In the genomic region with DNA sequence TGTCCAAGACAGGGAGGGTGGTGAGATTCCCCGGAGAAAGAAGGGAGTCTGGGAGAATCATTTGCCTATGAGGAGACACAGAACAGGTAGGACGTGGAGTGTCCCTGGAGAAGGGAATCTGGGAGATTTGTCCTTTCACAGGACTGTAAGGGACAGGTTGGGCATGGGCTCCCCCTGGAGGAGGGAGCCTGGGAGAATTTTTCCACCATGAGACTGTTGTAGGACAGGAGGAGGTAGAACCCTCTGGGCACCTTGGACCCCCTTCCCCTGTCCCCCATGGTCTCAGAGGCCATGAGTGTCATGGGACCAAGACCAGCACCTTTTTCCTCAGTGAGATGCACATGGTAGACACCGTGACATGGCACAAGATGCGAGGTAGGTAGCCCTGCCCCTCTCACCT, we compare ENCODE assay signal across 11 cellular contexts. TPM values are rescaled to one million over a fixed set of nuclear protein-coding genes. Genes with fewer than 3 reads are reported as not detected.
A peak's percentile ranks its signal among the peaks of the same experiment; 100 is the strongest.
DNase-seq lines count a peak whose midpoint lies in the region; ATAC-seq and TF ChIP-seq lines count a peak whose summit lies in the region.
"Had no signal": no experiment of that assay in that cellular context is flagged by ENCODE, and none has a peak within 500 bp of the region (broad histone marks: within the 10 kb centered on the region; RNA-seq: fewer than 3 reads in every experiment).

No MANE protein-coding gene starts in this region.

- no peaks in the 10 kb centered on the region for H4K20me1 ChIP-seq in hepatocyte (ENCODE audit: insufficient read depth, poor library complexity, severe bottlenecking)

- no peaks in the 10 kb centered on the region for H3K79me2 ChIP-seq in hepatocyte

- no peaks in the 10 kb centered on the region for H3K9me3 ChIP-seq in hepatocyte (ENCODE audit: low read depth)
- H3K9me3 ChIP-seq in ovary = no peaks in the 10 kb centered on the region

- no peak overlapping the region for H3K27ac ChIP-seq in hepatocyte
- no peak overlapping the region for H3K27ac ChIP-seq in ovary

- ATAC-seq in HG03460 (IDR thresholded peaks at IDR 0.05; ENCODE audit: unreplicated experiment) = no peak

- DNase-seq in AG09319 (ENCODE audit: extremely low read depth, low read depth) = no peak
- DNase-seq in SW480 (ENCODE audit: low spot score) = peak; percentile 27
- DNase-seq in hepatocyte (ENCODE audit: low spot score) = no peak
- no peak for DNase-seq in NCI-H2107 treated with DMSO at 0.1 percent for 48 hours (lab: John Stamatoyannopoulos, UW; ENCODE audit: unreplicated experiment)
- no peak for DNase-seq in activated naive CD4-positive, alpha-beta T cell (lab: John Stamatoyannopoulos, UW)
- no peak for DNase-seq in ovary
- DNase-seq: activated naive CD4-positive, alpha-beta T cell treated with anti-CD3 and anti-CD28 coated beads, Interleukin-2, amount 10 ng/mL, durations not matched to agents 7 days and 5 days; hypothalamus; NCI-H146 had no signal

- H3K9me2 ChIP-seq in hepatocyte (replicated peaks; ENCODE audit: insufficient read depth) = no peaks in the 10 kb centered on the region

- TF ChIP-seq CTCF in AG09319 (IDR thresholded peaks at IDR 0.05; ENCODE audit: low read depth, low read length) (peak; percentile 48), GM12873 (IDR thresholded peaks at IDR 0.05; ENCODE audit: insufficient read depth, low read depth, low read length, missing control alignments) (peak; percentile 28), hepatocyte (IDR thresholded peaks at IDR 0.05; ENCODE audit: poor library complexity) (peak; percentile 34), ovary (IDR thresholded peaks at IDR 0.05) (no peak)

- intact Hi-C loops in ovary (cut with DNase I) = no loop called here

- no peaks in the 10 kb centered on the region for H3K36me3 ChIP-seq in hepatocyte (replicated peaks; ENCODE audit: insufficient read depth, low read depth)
- no peaks in the 10 kb centered on the region for H3K36me3 ChIP-seq in ovary

- H2AFZ ChIP-seq in hepatocyte = no peak overlapping the region

- no peak for TF ChIP-seq POLR2A in ovary (IDR thresholded peaks at IDR 0.05)

- H3K4me3 ChIP-seq in hepatocyte (no peak overlapping the region), ovary (no peak overlapping the region)

- TF ChIP-seq EP300 in ovary (IDR thresholded peaks at IDR 0.05) = no peak

- no peaks in the 10 kb centered on the region for H3K4me1 ChIP-seq in hepatocyte (ENCODE audit: insufficient read depth)
- no peaks in the 10 kb centered on the region for H3K4me1 ChIP-seq in ovary (ENCODE audit: insufficient read depth)

- H3K4me2 ChIP-seq in hepatocyte = no peak overlapping the region

- no peaks in the 10 kb centered on the region for H3K27me3 ChIP-seq in hepatocyte
- no peaks in the 10 kb centered on the region for H3K27me3 ChIP-seq in ovary

- WGBS in hepatocyte (ENCODE audit: low lambda C conversion rate, missing lambda C conversion rate) = 76% methylated on average over 3 of the region's 4 CpGs
- WGBS in ovary, 3 donors = 59 to 69% (median 66%) methylated on average over 4 of the region's 4 CpGs

RNA-seq across cellular contexts. Expression of a gene that starts 2.8 kb away (rescaled TPM):
- total RNA-seq in hepatocyte (3.8 and 12.8 TPM in 2 replicates), ovary (10 to 100 TPM in 3 of 7 donors, 1 to 10 TPM in 4; 8.0 to 13.9 (median 9.9) TPM)
- polyA plus RNA-seq in hepatocyte (7.6 and 7.9 TPM in 2 replicates), ovary (10 to 100 TPM in 1 of 2 donors, 1 to 10 TPM in 1; 7.6 to 10.9 TPM)

RNA-seq across cellular contexts. Expression of a gene that starts 10.0 kb away (rescaled TPM):
- total RNA-seq in hepatocyte = 225 and 235 TPM in 2 replicates
- 286 and 390 TPM in 2 replicates for polyA plus RNA-seq in hepatocyte
- total RNA-seq in ovary = 10 to 100 TPM; 15.4 to 83.3 (median 20.0) TPM
- 100 to 1,000 TPM in 1 of 2 donors, 10 to 100 TPM in 1; 28.3 to 117 TPM for polyA plus RNA-seq in ovary

RNA-seq across cellular contexts. Expression of a gene that starts 28.0 kb away (rescaled TPM):
- 3.0 and 4.5 TPM in 2 replicates for total RNA-seq in hepatocyte
- 11.0 and 11.2 TPM in 2 replicates for polyA plus RNA-seq in hepatocyte
- 10 to 100 TPM in 6 of 7 donors, 1 to 10 TPM in 1; 8.1 to 16.0 (median 12.2) TPM for total RNA-seq in ovary
- polyA plus RNA-seq in ovary = 10 to 100 TPM in 1 of 2 donors, 1 to 10 TPM in 1; 8.5 to 10.8 TPM

RNA-seq across cellular contexts. Expression of a gene that starts 35.6 kb away (rescaled TPM):
- total RNA-seq in hepatocyte (43.8 and 49.5 TPM in 2 replicates), ovary (10 to 100 TPM; 23.2 to 45.9 (median 32.7) TPM)
- polyA plus RNA-seq in hepatocyte (38.4 and 41.9 TPM in 2 replicates), ovary (10 to 100 TPM; 24.8 to 28.2 TPM)

RNA-seq across cellular contexts. Expression of a gene that starts 41.5 kb away (rescaled TPM):
- total RNA-seq in hepatocyte = 17.8 and 24.0 TPM in 2 replicates
- polyA plus RNA-seq in hepatocyte = 14.5 and 23.4 TPM in 2 replicates
- 10 to 100 TPM in 4 of 7 donors, 1 to 10 TPM in 3; 6.2 to 26.0 (median 13.6) TPM for total RNA-seq in ovary
- 10 to 100 TPM in 1 of 2 donors, 1 to 10 TPM in 1; 8.3 to 10.7 TPM for polyA plus RNA-seq in ovary

Comparison
In these comparisons a context has a peak if more than half of its experiments do, and no peak if none do; other contexts are left out.
1. CTCF ChIP-seq: peak in AG09319 (single experiment), GM12873 (single experiment) and hepatocyte (single experiment); none in ovary (0 of 3).